In the genomic region with DNA sequence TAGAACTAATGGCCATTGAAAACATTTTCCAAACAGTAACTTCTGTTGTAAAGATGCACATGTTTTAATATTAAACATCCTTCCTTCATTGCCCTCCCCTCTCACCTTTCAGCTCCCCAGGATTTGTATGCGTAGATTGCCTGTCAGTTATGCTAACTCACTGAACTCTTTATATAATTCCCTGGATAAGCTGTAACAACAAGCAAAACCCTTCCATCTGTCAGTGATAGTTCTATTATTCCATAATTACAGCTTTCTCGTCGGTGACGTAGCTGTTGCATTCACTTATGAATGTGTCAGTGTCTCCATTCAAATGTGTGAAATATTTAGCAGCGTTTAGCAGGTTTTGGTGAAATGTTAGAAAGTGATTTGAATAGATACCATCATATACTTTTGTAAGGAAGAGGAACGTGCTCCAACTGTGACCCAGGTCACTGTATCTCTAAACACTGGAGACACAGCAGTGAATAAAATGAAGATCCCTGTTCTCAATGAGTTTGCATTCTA, we compare ENCODE assay signal across 1 cellular context.
TF ChIP-seq lines count a peak whose summit lies in the region.

No MANE protein-coding gene starts in this region.

TF ChIP-seq in neural cell, 6 proteins besides CTCF, POLR2A, EP300 and RAD21 (continued from another document):
- TF ChIP-seq, protein P1, sequence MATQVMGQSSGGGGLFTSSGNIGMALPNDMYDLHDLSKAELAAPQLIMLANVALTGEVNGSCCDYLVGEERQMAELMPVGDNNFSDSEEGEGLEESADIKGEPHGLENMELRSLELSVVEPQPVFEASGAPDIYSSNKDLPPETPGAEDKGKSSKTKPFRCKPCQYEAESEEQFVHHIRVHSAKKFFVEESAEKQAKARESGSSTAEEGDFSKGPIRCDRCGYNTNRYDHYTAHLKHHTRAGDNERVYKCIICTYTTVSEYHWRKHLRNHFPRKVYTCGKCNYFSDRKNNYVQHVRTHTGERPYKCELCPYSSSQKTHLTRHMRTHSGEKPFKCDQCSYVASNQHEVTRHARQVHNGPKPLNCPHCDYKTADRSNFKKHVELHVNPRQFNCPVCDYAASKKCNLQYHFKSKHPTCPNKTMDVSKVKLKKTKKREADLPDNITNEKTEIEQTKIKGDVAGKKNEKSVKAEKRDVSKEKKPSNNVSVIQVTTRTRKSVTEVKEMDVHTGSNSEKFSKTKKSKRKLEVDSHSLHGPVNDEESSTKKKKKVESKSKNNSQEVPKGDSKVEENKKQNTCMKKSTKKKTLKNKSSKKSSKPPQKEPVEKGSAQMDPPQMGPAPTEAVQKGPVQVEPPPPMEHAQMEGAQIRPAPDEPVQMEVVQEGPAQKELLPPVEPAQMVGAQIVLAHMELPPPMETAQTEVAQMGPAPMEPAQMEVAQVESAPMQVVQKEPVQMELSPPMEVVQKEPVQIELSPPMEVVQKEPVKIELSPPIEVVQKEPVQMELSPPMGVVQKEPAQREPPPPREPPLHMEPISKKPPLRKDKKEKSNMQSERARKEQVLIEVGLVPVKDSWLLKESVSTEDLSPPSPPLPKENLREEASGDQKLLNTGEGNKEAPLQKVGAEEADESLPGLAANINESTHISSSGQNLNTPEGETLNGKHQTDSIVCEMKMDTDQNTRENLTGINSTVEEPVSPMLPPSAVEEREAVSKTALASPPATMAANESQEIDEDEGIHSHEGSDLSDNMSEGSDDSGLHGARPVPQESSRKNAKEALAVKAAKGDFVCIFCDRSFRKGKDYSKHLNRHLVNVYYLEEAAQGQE (IDR thresholded peaks at IDR 0.05; ENCODE audit: borderline replicate concordance) = peak; percentile 83
- no peak for TF ChIP-seq EZH2 (IDR thresholded peaks at IDR 0.05; ENCODE audit: borderline replicate concordance, insufficient read depth, low read length, poor library complexity, severe bottlenecking)
- TF ChIP-seq POLR2AphosphoS5 (IDR thresholded peaks at IDR 0.05) = peak; percentile 88
